ENCODE assay signal across 8 cellular contexts in genomic region chr22:40036591-40037225, GRCh38. TPM values are rescaled to one million over a fixed set of nuclear protein-coding genes. Genes with fewer than 3 reads are reported as not detected.
DNase-seq lines count a peak whose midpoint lies in the region; ATAC-seq and TF ChIP-seq lines count a peak whose summit lies in the region.

No MANE protein-coding gene starts in this region.

- H3K27ac ChIP-seq in RWPE2 (ENCODE audit: poor library complexity, severe bottlenecking), result no peak overlapping the region

- no peaks in the 10 kb centered on the region for H3K36me3 Mint-ChIP-seq in activated naive CD4-positive, alpha-beta T cell treated with anti-CD3 and anti-CD28 coated beads, Interleukin-2, amount 50 U/mL, for 72 hours

- H3K36me3 ChIP-seq in RWPE2 (ENCODE audit: low read depth), result no peaks in the 10 kb centered on the region

- H3K4me3 ChIP-seq in RWPE2 (ENCODE audit: severe bottlenecking), result no peak overlapping the region

- H3K27ac Mint-ChIP-seq in activated naive CD4-positive, alpha-beta T cell treated with anti-CD3 and anti-CD28 coated beads, Interleukin-2, amount 50 U/mL, for 72 hours, result no peak overlapping the region

- H3K27me3 ChIP-seq in RWPE2 (ENCODE audit: insufficient read depth, poor library complexity, severe bottlenecking), result no peaks in the 10 kb centered on the region

- intact Hi-C loops in Right ventricle myocardium superior (cut with DNase I) (loop anchor here (10.0 kb wide), 1 partner anchor 308 kb away; the partner anchor contains the start of gene ADSL), posterior cingulate gyrus (cut with DNase I) (loop anchor here (5.0 kb wide), 1 partner anchor 499 kb away; no protein-coding TSS in a partner anchor)

- peak; percentile 75 for DNase-seq in EH (ENCODE audit: low read depth)
- DNase-seq in RWPE2 (ENCODE audit: low spot score), result no peak
- DNase-seq in activated naive CD4-positive, alpha-beta T cell treated with anti-CD3 and anti-CD28 coated beads, Interleukin-2, amount 50 U/mL, for 72 hours (ENCODE audit: low spot score in 2 of 2), result peak in 1 of 2 donors; percentile 58
- DNase-seq in Right ventricle myocardium superior, result peak; percentile 70
- DNase-seq in posterior cingulate gyrus, result peak; percentile 50 to 95 (median 72)

- H3K9me3 Mint-ChIP-seq in activated naive CD4-positive, alpha-beta T cell treated with anti-CD3 and anti-CD28 coated beads, Interleukin-2, amount 50 U/mL, for 72 hours, result no peaks in the 10 kb centered on the region

- H3K9me3 ChIP-seq in RWPE2 (ENCODE audit: severe bottlenecking), result no peaks in the 10 kb centered on the region

- TF ChIP-seq CTCF in LNCAP (IDR thresholded peaks at IDR 0.05) (peak; percentile 82), RWPE2 (IDR thresholded peaks at IDR 0.05; ENCODE audit: poor library complexity, severe bottlenecking) (peak; percentile 84)

- H3K4me1 ChIP-seq in RWPE2 (ENCODE audit: insufficient read depth, poor library complexity, severe bottlenecking), result peaks cover 13% of the 10 kb centered on the region

- ATAC-seq in RWPE2 (ENCODE audit: low read depth), result peak; percentile 71
- peak; percentile 84 to 88 for ATAC-seq in activated naive CD4-positive, alpha-beta T cell treated with anti-CD3 and anti-CD28 coated beads, Interleukin-2, amount 50 U/mL, for 72 hours
- peak; percentile 79 for ATAC-seq in Right ventricle myocardium superior (ENCODE audit: poor library complexity)
- no peak for ATAC-seq in GM18517 (IDR thresholded peaks at IDR 0.05; ENCODE audit: unreplicated experiment)
- no peak for ATAC-seq in HG03439 (IDR thresholded peaks at IDR 0.05; ENCODE audit: unreplicated experiment)

RNA-seq across cellular contexts. Expression of gene FAM83F, which starts 42.0 kb away (rescaled TPM):
- 1 to 10 TPM; 1.1 TPM for total RNA-seq in activated naive CD4-positive, alpha-beta T cell treated with anti-CD3 and anti-CD28 coated beads, Interleukin-2, amount 50 U/mL, for 72 hours
- 4.9 TPM for total RNA-seq in Right ventricle myocardium superior

Comparison
In these comparisons a context has a peak if more than half of its experiments do, and no peak if none do; other contexts are left out.
1. ATAC-seq: peak in RWPE2 (single experiment), activated naive CD4-positive, alpha-beta T cell treated with anti-CD3 and anti-CD28 coated beads, Interleukin-2, amount 50 U/mL, for 72 hours (2 of 2) and Right ventricle myocardium superior (single experiment); none in GM18517 (single experiment) and HG03439 (single experiment).